Comparison of ENCODE assay signal across 8 cellular contexts in genomic region chr3:179451335-179452165, GRCh38. TPM values are rescaled to one million over a fixed set of nuclear protein-coding genes. Genes with fewer than 3 reads are reported as not detected.
DNase-seq lines count a peak whose midpoint lies in the region; ATAC-seq and TF ChIP-seq lines count a peak whose summit lies in the region.

TSS of gene GNB4 (minus strand) at chr3:179451470. CDS start at chr3:179426200, 25,270 bp downstream.

- peak within 1 kb of the TSS; percentile 55 for H3K27ac Mint-ChIP-seq in CD8-positive, alpha-beta T cell
- no peak within 1 kb of the TSS for H3K27ac Mint-ChIP-seq in activated CD4-positive, alpha-beta memory T cell treated with anti-CD3 and anti-CD28 coated beads for 36 hours
- H3K27ac Mint-ChIP-seq in endodermal cell (no peak within 1 kb of the TSS), memory B cell (peak within 1 kb of the TSS; percentile 90)

- H3K36me3 Mint-ChIP-seq in CD8-positive, alpha-beta T cell, result no peaks in the 10 kb centered on the region
- peaks cover 1% of the 10 kb centered on the region for H3K36me3 Mint-ChIP-seq in activated CD4-positive, alpha-beta memory T cell treated with anti-CD3 and anti-CD28 coated beads for 36 hours
- H3K36me3 Mint-ChIP-seq in endodermal cell (ENCODE audit: low read depth) (no peaks in the 10 kb centered on the region), memory B cell (peaks cover 11% of the 10 kb centered on the region)

- intact Hi-C loops in CD8-positive, alpha-beta T cell (cut with DNase I, micrococcal nuclease), result no loop called here
- intact Hi-C loops in activated CD4-positive, alpha-beta memory T cell treated with anti-CD3 and anti-CD28 coated beads for 36 hours (cut with micrococcal nuclease), result loop anchor here (1.0 to 2.0 kb wide), 2 partner anchors 104 to 111 kb away; partner anchors contain the start of genes ACTL6A and MFN1

- H3K27me3 ChIP-seq in CD8-positive, alpha-beta T cell (ENCODE audit: insufficient read depth, low read length), result peaks cover 20% of the 10 kb centered on the region
- H3K27me3 ChIP-seq in endodermal cell (ENCODE audit: control insufficient read depth, insufficient read depth, low read length, poor library complexity, severe bottlenecking), result peaks cover 36% of the 10 kb centered on the region

- peak; percentile 67 for ATAC-seq in CD8-positive, alpha-beta T cell
- ATAC-seq in GM19395 (IDR thresholded peaks at IDR 0.05; ENCODE audit: unreplicated experiment) (peak; percentile 77), HG03469 (IDR thresholded peaks at IDR 0.05; ENCODE audit: unreplicated experiment) (peak; percentile 48), memory B cell (ENCODE audit: low read depth) (peak; percentile 85)

- H3K27me3 Mint-ChIP-seq in CD8-positive, alpha-beta T cell (ENCODE audit: low read depth), result peaks cover 56% of the 10 kb centered on the region
- H3K27me3 Mint-ChIP-seq in activated CD4-positive, alpha-beta memory T cell treated with anti-CD3 and anti-CD28 coated beads for 36 hours, result peaks cover 58% of the 10 kb centered on the region
- H3K27me3 Mint-ChIP-seq in endodermal cell (ENCODE audit: insufficient read depth) (peaks cover 42% of the 10 kb centered on the region), memory B cell (no peaks in the 10 kb centered on the region)

- H3K9me3 Mint-ChIP-seq in CD8-positive, alpha-beta T cell, result no peaks in the 10 kb centered on the region
- H3K9me3 Mint-ChIP-seq in activated CD4-positive, alpha-beta memory T cell treated with anti-CD3 and anti-CD28 coated beads for 36 hours, result no peaks in the 10 kb centered on the region
- no peaks in the 10 kb centered on the region for H3K9me3 Mint-ChIP-seq in endodermal cell
- no peaks in the 10 kb centered on the region for H3K9me3 Mint-ChIP-seq in memory B cell

- CTCF ChIA-PET in CD8-positive, alpha-beta T cell (lab: Charles Lee), result no interaction called here
- CTCF ChIA-PET in activated CD4-positive, alpha-beta memory T cell treated with anti-CD3 and anti-CD28 coated beads for 36 hours (lab: Charles Lee), result no interaction called here

- H3K4me3 ChIP-seq in CD8-positive, alpha-beta T cell (ENCODE audit: low read depth, low read length), result peak within 1 kb of the TSS; percentile 36
- H3K4me3 ChIP-seq in endodermal cell (ENCODE audit: low read length), result peak within 1 kb of the TSS; percentile 86

- no peak within 1 kb of the TSS for H3K27ac ChIP-seq in CD8-positive, alpha-beta T cell (ENCODE audit: low read depth, low read length)
- H3K27ac ChIP-seq in endodermal cell (ENCODE audit: low read depth, low read length), result peak within 1 kb of the TSS; percentile 78

- H3K4me3 Mint-ChIP-seq in CD8-positive, alpha-beta T cell, result peak within 1 kb of the TSS; percentile 87
- peak within 1 kb of the TSS; percentile 68 for H3K4me3 Mint-ChIP-seq in activated CD4-positive, alpha-beta memory T cell treated with anti-CD3 and anti-CD28 coated beads for 36 hours
- H3K4me3 Mint-ChIP-seq in endodermal cell, result peak within 1 kb of the TSS; percentile 67
- H3K4me3 Mint-ChIP-seq in memory B cell, result peak within 1 kb of the TSS; percentile 93

- TF ChIP-seq CTCF in CD8-positive, alpha-beta T cell (IDR thresholded peaks at IDR 0.05), result no peak
- no peak for TF ChIP-seq CTCF in endodermal cell (conservative IDR thresholded peaks at IDR 0.05)

- H3K36me3 ChIP-seq in CD8-positive, alpha-beta T cell (ENCODE audit: insufficient read depth, low read length), result no peaks in the 10 kb centered on the region
- H3K36me3 ChIP-seq in endodermal cell (ENCODE audit: control insufficient read depth, insufficient read depth, low read length), result no peaks in the 10 kb centered on the region

- peak within 1 kb of the TSS; percentile 63 for H3K9ac ChIP-seq in endodermal cell (ENCODE audit: extremely low read depth, low read length, poor library complexity, severe bottlenecking)

- peaks cover 18% of the 10 kb centered on the region for H3K4me1 Mint-ChIP-seq in CD8-positive, alpha-beta T cell (ENCODE audit: low read depth)
- peaks cover 14% of the 10 kb centered on the region for H3K4me1 Mint-ChIP-seq in activated CD4-positive, alpha-beta memory T cell treated with anti-CD3 and anti-CD28 coated beads for 36 hours (ENCODE audit: low read depth)
- H3K4me1 Mint-ChIP-seq in endodermal cell (peaks cover 21% of the 10 kb centered on the region), memory B cell (peaks cover 25% of the 10 kb centered on the region)

- H3K9me3 ChIP-seq in CD8-positive, alpha-beta T cell (ENCODE audit: low read length), result no peaks in the 10 kb centered on the region
- H3K9me3 ChIP-seq in endodermal cell (ENCODE audit: control insufficient read depth, low read length), result no peaks in the 10 kb centered on the region

- POLR2A ChIA-PET in CD8-positive, alpha-beta T cell (lab: Charles Lee), result interaction anchor here (0.6 kb wide), 1 partner anchor 53 kb away, joined by 4 read pairs; no protein-coding TSS in a partner anchor
- POLR2A ChIA-PET in activated CD4-positive, alpha-beta memory T cell treated with anti-CD3 and anti-CD28 coated beads for 36 hours (lab: Charles Lee), result interaction anchor here (0.6 kb wide), 1 partner anchor 10 kb away, joined by 5 read pairs; no protein-coding TSS in a partner anchor

- H3K4me1 ChIP-seq in CD8-positive, alpha-beta T cell (ENCODE audit: insufficient read depth, low read length), result peaks cover 9% of the 10 kb centered on the region
- H3K4me1 ChIP-seq in endodermal cell (ENCODE audit: control insufficient read depth, insufficient read depth, low read length), result no peaks in the 10 kb centered on the region

- DNase-seq in CD8-positive, alpha-beta T cell, result peak in 5 of 7 experiments; percentile 7 to 50 (median 17)
- DNase-seq in NCI-H526 treated with DMSO at 0.1 percent for 48 hours (lab: John Stamatoyannopoulos, UW) (peak; percentile 72), endodermal cell (peak; percentile 90), memory B cell (ENCODE audit: low spot score in 2 of 2) (peak; percentile 62 to 72)
- peak; percentile 56 for DNase-seq in activated CD4-positive, alpha-beta memory T cell treated with anti-CD3 and anti-CD28 coated beads for 36 hours
- peak; percentile 18 to 29 for DNase-seq in stimulated activated CD8-positive, alpha-beta memory T cell treated with anti-CD3 and anti-CD28 coated beads, Interleukin-15, amount 100 ng/mL, for 48 hours (ENCODE audit: low read depth in 2 of 2)

- 4 to 25% methylated on average over 14 to 75 of the region's 75 CpGs for WGBS in endodermal cell (ENCODE audit: insufficient coverage in 1 of 2, insufficient read length in 1 of 2), 2 experiments

RNA-seq across cellular contexts. Expression of gene GNB4, which starts in this region (rescaled TPM):
- under 1 TPM; 0.33 to 0.44 TPM for total RNA-seq in CD8-positive, alpha-beta T cell
- total RNA-seq in activated CD4-positive, alpha-beta memory T cell treated with anti-CD3 and anti-CD28 coated beads for 36 hours, result under 1 TPM; 0.51 to 0.59 TPM
- total RNA-seq in endodermal cell, result 10 to 100 TPM; 11.9 to 13.8 TPM
- polyA plus RNA-seq in endodermal cell (2013, experiment 1 of 2), result 31.3 TPM
- polyA plus RNA-seq in endodermal cell (2013, experiment 2 of 2), result 32.3 TPM

Comparison
In these comparisons a context has a peak if more than half of its experiments do, and no peak if none do; other contexts are left out.
1. RNA of gene GNB4 (total RNA-seq): 11.9 to 13.8 TPM in endodermal cell; 0.51 to 0.59 TPM in activated CD4-positive, alpha-beta memory T cell treated with anti-CD3 and anti-CD28 coated beads for 36 hours and 0.33 to 0.44 TPM in CD8-positive, alpha-beta T cell; every median in the first group is over 4 times any median in the second.
2. Peak in DNase-seq, ATAC-seq and H3K4me3 ChIP-seq in CD8-positive, alpha-beta T cell; RNA of the gene not detected or under 1 TPM.
3. Peak in DNase-seq in activated CD4-positive, alpha-beta memory T cell treated with anti-CD3 and anti-CD28 coated beads for 36 hours; RNA of the gene not detected or under 1 TPM.
4. DNase-seq: peak in every context shown above with its lines; median percentile 90 in endodermal cell; 72 in NCI-H526 treated with DMSO at 0.1 percent for 48 hours; 67 in memory B cell; 56 in activated CD4-positive, alpha-beta memory T cell treated with anti-CD3 and anti-CD28 coated beads for 36 hours; 24 in stimulated activated CD8-positive, alpha-beta memory T cell treated with anti-CD3 and anti-CD28 coated beads, Interleukin-15, amount 100 ng/mL, for 48 hours; 17 in CD8-positive, alpha-beta T cell.
5. H3K27ac Mint-ChIP-seq: peak in CD8-positive, alpha-beta T cell (single experiment) and memory B cell (single experiment); none in activated CD4-positive, alpha-beta memory T cell treated with anti-CD3 and anti-CD28 coated beads for 36 hours (single experiment) and endodermal cell (single experiment).
6. Peak in every context shown above with its lines, with median percentiles within 50 percentile points of each other: ATAC-seq and H3K4me3 Mint-ChIP-seq.